ENCODE assay signal across 8 cellular contexts in genomic region chr17:45461524-45462327, GRCh38. TPM values are rescaled to one million over a fixed set of nuclear protein-coding genes. Genes with fewer than 3 reads are reported as not detected.
DNase-seq lines count a peak whose midpoint lies in the region; ATAC-seq and TF ChIP-seq lines count a peak whose summit lies in the region.
"Not testable (repeated sequence)": the region's sequence is repeated elsewhere in the genome, so short reads cannot be mapped to it uniquely, and the experiment has no call there.

No MANE protein-coding gene starts in this region.

- not testable (repeated sequence) for TF ChIP-seq RAD21 in IMR-90 (IDR thresholded peaks at IDR 0.05; ENCODE audit: low read length)

- H2BK120ac ChIP-seq in IMR-90 (ENCODE audit: low read depth, low read length): not testable (repeated sequence)

- H3K27ac ChIP-seq in IMR-90 (ENCODE audit: insufficient read depth, low read length) (peak overlapping the region; percentile 48; the same call in 1 of the 2 replicates), OCI-LY7 (ENCODE audit: low read depth, low read length, poor library complexity, severe bottlenecking) (peak overlapping the region; percentile 60), gastroesophageal sphincter (peak overlapping the region in 2 of 4 donors; percentile 19 to 37)

- not testable (repeated sequence) for H3K9me3 ChIP-seq in IMR-90 (ENCODE audit: control insufficient read depth, insufficient read depth, low read length); OCI-LY7 (ENCODE audit: low read length); gastroesophageal sphincter

- POLR2A ChIA-PET in IMR-90 (lab: Charles Lee; ENCODE audit: unreplicated experiment); OCI-LY7 (lab: Charles Lee): not testable (repeated sequence)

- intact Hi-C loops in IMR-90 (cut with micrococcal nuclease); OCI-LY7 (cut with micrococcal nuclease; ENCODE audit: unreplicated experiment): not testable (repeated sequence)

- not testable (repeated sequence) for H2AK9ac ChIP-seq in IMR-90 (replicated peaks; ENCODE audit: low read depth, low read length, poor library complexity)

- TF ChIP-seq POLR2A in IMR-90 (IDR thresholded peaks at IDR 0.05; ENCODE audit: low read depth, low read length); gastroesophageal sphincter (IDR thresholded peaks at IDR 0.05): not testable (repeated sequence)

- H2BK20ac ChIP-seq in IMR-90 (ENCODE audit: low read depth, low read length): not testable (repeated sequence)

- peak overlapping the region in 1 of 2 donors; percentile 49 for H3K4me3 Mint-ChIP-seq in activated T-cell treated with anti-CD3 and anti-CD28 coated beads, Interleukin-2, amount 50 U/mL, for 72 hours

- TF ChIP-seq EP300 in gastroesophageal sphincter (IDR thresholded peaks at IDR 0.05): not testable (repeated sequence)

- DNase-seq in ACHN (peak; percentile 50), IMR-90 (peak; percentile 45), OCI-LY7 (ENCODE audit: low spot score) (peak; percentile 88), renal cortical epithelial cell (ENCODE audit: low read depth) (peak; percentile 61)
- peak; percentile 49 to 58 for DNase-seq in activated T-cell treated with anti-CD3 and anti-CD28 coated beads, Interleukin-2, amount 50 U/mL, for 72 hours

- not testable (repeated sequence) for H3K23ac ChIP-seq in IMR-90 (ENCODE audit: low read depth, low read length)

- not testable (repeated sequence) for H3K27me3 Mint-ChIP-seq in activated T-cell treated with anti-CD3 and anti-CD28 coated beads, Interleukin-2, amount 50 U/mL, for 72 hours (ENCODE audit: low read depth)

- not testable (repeated sequence) for H3K4me1 ChIP-seq in IMR-90 (ENCODE audit: control insufficient read depth, insufficient read depth, low read length); gastroesophageal sphincter
- H3K4me1 ChIP-seq in OCI-LY7 (ENCODE audit: insufficient read depth, low read length, poor library complexity, severe bottlenecking): peaks cover 23% of the 10 kb centered on the region

- H3K18ac ChIP-seq in IMR-90 (ENCODE audit: low read depth, low read length): not testable (repeated sequence)

- not testable (repeated sequence) for H3K79me1 ChIP-seq in IMR-90 (ENCODE audit: low read depth in 1 of 2, low read length in 2 of 2)

- not testable (repeated sequence) for H3K9me3 Mint-ChIP-seq in activated T-cell treated with anti-CD3 and anti-CD28 coated beads, Interleukin-2, amount 50 U/mL, for 72 hours

- H3K56ac ChIP-seq in IMR-90 (ENCODE audit: extremely low read depth, insufficient read depth, low read length): not testable (repeated sequence)

- H3K4me3 ChIP-seq in IMR-90 (ENCODE audit: insufficient read depth, low read depth, low read length); OCI-LY7 (ENCODE audit: low read depth, low read length, poor library complexity, severe bottlenecking); gastroesophageal sphincter: not testable (repeated sequence)

- not testable (repeated sequence) for H3K4ac ChIP-seq in IMR-90 (ENCODE audit: low read depth, low read length)

- H3K36me3 ChIP-seq in IMR-90 (ENCODE audit: control insufficient read depth, insufficient read depth, low read length); OCI-LY7 (ENCODE audit: insufficient read depth, low read length): not testable (repeated sequence)
- H3K36me3 ChIP-seq in gastroesophageal sphincter: peaks cover 0 to 53% of the 10 kb centered on the region in 2 donors

- H3K27me3 ChIP-seq in IMR-90 (ENCODE audit: control insufficient read depth, insufficient read depth, low read length); gastroesophageal sphincter: not testable (repeated sequence)

- not testable (repeated sequence) for BruUV-seq in IMR-90 (replicated peaks; lab: Mats Ljungman, UMichigan); OCI-LY7 (replicated peaks; lab: Mats Ljungman, UMichigan)

- dilution Hi-C loops in IMR-90 (cut with HindIII; ENCODE audit: low sequenced_read_pairs, unreplicated experiment): not testable (repeated sequence)

- H3K9ac ChIP-seq in IMR-90 (ENCODE audit: low read depth, low read length): not testable (repeated sequence)

- not testable (repeated sequence) for H4K91ac ChIP-seq in IMR-90 (ENCODE audit: insufficient read depth, low read depth, low read length)

- WGBS in IMR-90 (ENCODE audit: extremely low coverage in 2 of 2, insufficient read length in 1 of 2), 2 experiments: no CpG with 5 or more reads among the region's 8 CpGs
- WGBS in gastroesophageal sphincter (ENCODE audit: low coverage in 1 of 2), 2 donors: 63 to 64% methylated on average over 2 to 3 of the region's 8 CpGs

- H3K27ac Mint-ChIP-seq in activated T-cell treated with anti-CD3 and anti-CD28 coated beads, Interleukin-2, amount 50 U/mL, for 72 hours: peak overlapping the region; percentile 82

- H3K4me1 Mint-ChIP-seq in activated T-cell treated with anti-CD3 and anti-CD28 coated beads, Interleukin-2, amount 50 U/mL, for 72 hours (ENCODE audit: low read depth): peaks cover 16% of the 10 kb centered on the region

- H2BK5ac ChIP-seq in IMR-90 (ENCODE audit: low read depth, low read length, poor library complexity, severe bottlenecking): peak overlapping the region; percentile 61

- not testable (repeated sequence) for H3K14ac ChIP-seq in IMR-90 (replicated peaks; ENCODE audit: low read depth, low read length)

- H2BK15ac ChIP-seq in IMR-90 (ENCODE audit: low read depth, low read length): not testable (repeated sequence)

- not testable (repeated sequence) for H3K9me2 ChIP-seq in OCI-LY7 (ENCODE audit: insufficient read depth, low read length)

- 0 out of 4 replicates have a peak overlapping the region, but pooled peaks of 1 of the 2 experiments have one; percentile 25 for H4K8ac ChIP-seq in IMR-90 (ENCODE audit: low read depth in 2 of 2, low read length in 2 of 2)

- H3K79me2 ChIP-seq in OCI-LY7 (ENCODE audit: insufficient read depth, low read depth, low read length): not testable (repeated sequence)

- H3K4me2 ChIP-seq in IMR-90 (ENCODE audit: low read depth, low read length): not testable (repeated sequence)
- peak overlapping the region; percentile 61 for H3K4me2 ChIP-seq in OCI-LY7 (ENCODE audit: low read length)

- not testable (repeated sequence) for H3K36me3 Mint-ChIP-seq in activated T-cell treated with anti-CD3 and anti-CD28 coated beads, Interleukin-2, amount 50 U/mL, for 72 hours (ENCODE audit: insufficient read depth in 2 of 2)

- peak; percentile 79 for ATAC-seq in GM18861 (IDR thresholded peaks at IDR 0.05; ENCODE audit: unreplicated experiment)
- ATAC-seq in HG02642 (IDR thresholded peaks at IDR 0.05; ENCODE audit: poor library complexity, unreplicated experiment): peak; percentile 84
- ATAC-seq in IMR-90 (ENCODE audit: low read depth): peak; percentile 87
- peak; percentile 95 for ATAC-seq in activated T-cell treated with anti-CD3 and anti-CD28 coated beads, Interleukin-2, amount 50 U/mL, for 72 hours (replicated peaks in 1 of 2)
- peak; percentile 65 for ATAC-seq in gastroesophageal sphincter

- not testable (repeated sequence) for H3K9me1 ChIP-seq in IMR-90 (ENCODE audit: insufficient read depth, low read length)

- TF ChIP-seq CTCF in IMR-90 (conservative IDR thresholded peaks at IDR 0.05; ENCODE audit: low read depth, low read length); OCI-LY7 (conservative IDR thresholded peaks at IDR 0.05; ENCODE audit: low read length); gastroesophageal sphincter (IDR thresholded peaks at IDR 0.05): not testable (repeated sequence)

- not testable (repeated sequence) for H4K20me1 ChIP-seq in IMR-90 (ENCODE audit: insufficient read depth, low read length); OCI-LY7 (ENCODE audit: insufficient read depth, low read length)

- H2AFZ ChIP-seq in IMR-90 (replicated peaks; ENCODE audit: low read length, poor library complexity); OCI-LY7 (ENCODE audit: low read length): not testable (repeated sequence)

- not testable (repeated sequence) for H2AK5ac ChIP-seq in IMR-90 (ENCODE audit: low read depth, low read length)

- CTCF ChIA-PET in IMR-90 (lab: Yijun Ruan, JAX); OCI-LY7 (lab: Charles Lee; ENCODE audit: unreplicated experiment): not testable (repeated sequence)

- H4K5ac ChIP-seq in IMR-90 (ENCODE audit: low read depth, low read length): not testable (repeated sequence)

- in situ Hi-C loops in ACHN (cut with HindIII; ENCODE audit: low pct_ligation_motif_present, low pct_unique_long_range_greater_than_20kb, low sequenced_read_pairs); IMR-90 (cut with MboI; ENCODE audit: low sequenced_read_pairs): not testable (repeated sequence)

RNA-seq across cellular contexts. Expression of gene PLEKHM1, which starts 28.8 kb away (rescaled TPM):
- 4.2 and 4.7 TPM in 2 replicates for total RNA-seq in IMR-90 (2012; rRNA removed)
- polyA plus RNA-seq in IMR-90 (2012; rRNA removed): 16.4 and 17.1 TPM in 2 replicates
- polyA plus RNA-seq in IMR-90 (2012; cell fraction: cytosol; rRNA removed): 19.0 and 19.9 TPM in 2 replicates
- 35.0 and 53.2 TPM in 2 replicates for polyA plus RNA-seq in IMR-90 (2012; cell fraction: nucleus; rRNA removed; ENCODE audit: low replicate concordance)
- 6.5 and 11.8 TPM in 2 replicates for total RNA-seq in OCI-LY7 (2014; rRNA removed; shearing (Covaris generic))
- 29.3 and 36.7 TPM in 2 replicates for total RNA-seq in OCI-LY7 (2022)
- total RNA-seq in activated T-cell treated with anti-CD3 and anti-CD28 coated beads, Interleukin-2, amount 50 U/mL, for 72 hours: 10 to 100 TPM; 30.4 to 33.3 TPM
- total RNA-seq in gastroesophageal sphincter: 10 to 100 TPM; 17.8 to 36.5 (median 29.2) TPM
- total RNA-seq in renal cortical epithelial cell: 9.4 and 29.3 TPM in 2 replicates

RNA-seq across cellular contexts. Expression of gene ARHGAP27, which starts 29.1 kb away (rescaled TPM):
- total RNA-seq in IMR-90 (2012; rRNA removed): under 0.01 and 0.56 TPM in 2 replicates
- polyA plus RNA-seq in IMR-90 (2012; rRNA removed): 0.89 and 1.9 TPM in 2 replicates
- polyA plus RNA-seq in IMR-90 (2012; cell fraction: cytosol; rRNA removed): 0.37 and 0.67 TPM in 2 replicates
- 7.4 and 16.4 TPM in 2 replicates for polyA plus RNA-seq in IMR-90 (2012; cell fraction: nucleus; rRNA removed; ENCODE audit: low replicate concordance)
- total RNA-seq in OCI-LY7 (2014; rRNA removed; shearing (Covaris generic)): 55.5 and 66.1 TPM in 2 replicates
- total RNA-seq in OCI-LY7 (2022): 56.8 and 62.7 TPM in 2 replicates
- 10 to 100 TPM; 41.4 to 42.6 TPM for total RNA-seq in activated T-cell treated with anti-CD3 and anti-CD28 coated beads, Interleukin-2, amount 50 U/mL, for 72 hours
- total RNA-seq in gastroesophageal sphincter: 10 to 100 TPM; 11.6 to 18.1 (median 12.8) TPM
- total RNA-seq in renal cortical epithelial cell: 12.1 and 22.6 TPM in 2 replicates
